In genomic region chr7:144835166-144835611, GRCh38 we compare ENCODE assay signal across 7 cellular contexts. TPM values are rescaled to one million over a fixed set of nuclear protein-coding genes. Genes with fewer than 3 reads are reported as not detected.
DNase-seq lines count a peak whose midpoint lies in the region; ATAC-seq, FAIRE-seq and TF ChIP-seq lines count a peak whose summit lies in the region.

No MANE protein-coding gene starts in this region.

- peak overlapping the region; percentile 99 for H2AFZ ChIP-seq in KMS-11 (ENCODE audit: low read depth)
- peak overlapping the region; percentile 89 for H2AFZ ChIP-seq in SK-N-SH (ENCODE audit: low read depth)

- no peak for TF ChIP-seq RAD21 in SK-N-SH (IDR thresholded peaks at IDR 0.05; ENCODE audit: low read length)

- H3K9me3 Mint-ChIP-seq in immature natural killer cell = peaks cover 0 to 11% (median 4%) of the 10 kb centered on the region in 6 donors

- POLR2A ChIA-PET in SK-N-SH (lab: Yijun Ruan, JAX) = no interaction called here

- H3K9me3 ChIP-seq in SK-N-SH = no peaks in the 10 kb centered on the region

- peak; percentile 26 for ATAC-seq in GM21786 (IDR thresholded peaks at IDR 0.05; ENCODE audit: unreplicated experiment)

- 2% methylated on average over 24 of the region's 24 CpGs for WGBS in SK-N-SH (ENCODE audit: low lambda C conversion rate)

- peaks cover 32 to 48% of the 10 kb centered on the region in 2 donors for H3K4me1 Mint-ChIP-seq in immature natural killer cell

- H3K4me2 ChIP-seq in KMS-11 (peak overlapping the region; percentile 79), SK-N-SH (peak overlapping the region; percentile 88)

- DNase-seq in SK-N-SH = peak; percentile 65
- DNase-seq in bronchial epithelial cell (ENCODE audit: low read depth) = peak; percentile 42
- no peak for DNase-seq in immature natural killer cell

- H3K27me3 Mint-ChIP-seq in immature natural killer cell (ENCODE audit: low read depth in 3 of 3) = peaks cover 4 to 7% (median 5%) of the 10 kb centered on the region in 3 donors

- H4K20me1 ChIP-seq in KMS-11 (ENCODE audit: insufficient read depth) = no peaks in the 10 kb centered on the region
- no peaks in the 10 kb centered on the region for H4K20me1 ChIP-seq in SK-N-SH (ENCODE audit: insufficient read depth)

- H3K4me1 ChIP-seq in KMS-11 (ENCODE audit: low read depth, poor library complexity, severe bottlenecking) (peaks cover 19% of the 10 kb centered on the region), SK-N-SH (ENCODE audit: control insufficient read depth in 1 of 2, insufficient read depth in 2 of 2, low read depth in 1 of 2, low read length in 1 of 2) (peaks cover 5 to 8% of the 10 kb centered on the region in 2 experiments; a peak in 2 of 4 replicates)

- CTCF ChIA-PET in SK-N-SH (lab: Yijun Ruan, JAX) = interaction anchor here (1.4 kb wide), 1 partner anchor 29 kb away, joined by 3 read pairs; no protein-coding TSS in a partner anchor

- H3K4me3 ChIP-seq in GM08714 (ENCODE audit: low read length) (peak overlapping the region; percentile 87), KMS-11 (IDR thresholded peaks at IDR 0.05; ENCODE audit: insufficient read depth, low read depth, low read length) (no peak overlapping the region), SK-N-SH (ENCODE audit: low read depth in 2 of 2, low read length in 1 of 2) (peak overlapping the region; percentile 72 to 73), bronchial epithelial cell (ENCODE audit: low read depth, low read length) (peak overlapping the region; percentile 49), skin epidermis (peak overlapping the region; percentile 63 to 96 (median 78))

- H3K9ac ChIP-seq in KMS-11 = peak overlapping the region; percentile 63
- H3K9ac ChIP-seq in SK-N-SH = peak overlapping the region; percentile 80

- peak overlapping the region; percentile 68 for H3K27ac ChIP-seq in KMS-11
- H3K27ac ChIP-seq in SK-N-SH (ENCODE audit: low read depth in 2 of 2, low read length in 1 of 2) = peak overlapping the region; percentile 58 to 61
- H3K27ac ChIP-seq in skin epidermis = peak overlapping the region; percentile 78 to 99 (median 93)

- no peak for FAIRE-seq in bronchial epithelial cell (lab: Jason Lieb, UNC)

- H3K79me2 ChIP-seq in KMS-11 (ENCODE audit: insufficient read depth, low read depth) = no peaks in the 10 kb centered on the region
- no peaks in the 10 kb centered on the region for H3K79me2 ChIP-seq in SK-N-SH (ENCODE audit: insufficient read depth)

- H3K9me2 ChIP-seq in SK-N-SH = no peaks in the 10 kb centered on the region

- peak overlapping the region; percentile 89 to 99 (median 97) for H3K4me3 Mint-ChIP-seq in immature natural killer cell

- H3K27ac Mint-ChIP-seq in immature natural killer cell = peak overlapping the region; percentile 94 to 99 (median 98)

- H3F3A ChIP-seq in SK-N-SH (replicated peaks; ENCODE audit: insufficient read depth) = peaks cover 31% of the 10 kb centered on the region

- H3K36me3 Mint-ChIP-seq in immature natural killer cell = peaks cover 4 to 13% (median 10%) of the 10 kb centered on the region in 3 donors

- no peaks in the 10 kb centered on the region for H3K36me3 ChIP-seq in KMS-11 (ENCODE audit: insufficient read depth)
- H3K36me3 ChIP-seq in SK-N-SH (replicated peaks in 1 of 2; ENCODE audit: control insufficient read depth in 1 of 2, insufficient read depth in 2 of 2, low read length in 1 of 2) = no peaks in the 10 kb centered on the region
- H3K36me3 ChIP-seq in bronchial epithelial cell (ENCODE audit: control insufficient read depth, insufficient read depth, low read length) = no peaks in the 10 kb centered on the region

- no peak for TF ChIP-seq CTCF in KMS-11 (conservative IDR thresholded peaks at IDR 0.05; ENCODE audit: low read depth, low read length)
- TF ChIP-seq CTCF in SK-N-SH (IDR thresholded peaks at IDR 0.05) = no peak
- no peak for TF ChIP-seq CTCF in bronchial epithelial cell (IDR thresholded peaks at IDR 0.05; ENCODE audit: insufficient read depth, low read length, severe bottlenecking)

- TF ChIP-seq EP300 in SK-N-SH (IDR thresholded peaks at IDR 0.05; ENCODE audit: borderline replicate concordance in 1 of 2, low read depth in 1 of 2, low read length in 1 of 2) = no peak

- no peaks in the 10 kb centered on the region for H3K27me3 ChIP-seq in KMS-11 (ENCODE audit: insufficient read depth, low read depth)
- H3K27me3 ChIP-seq in SK-N-SH (ENCODE audit: insufficient read depth) = no peaks in the 10 kb centered on the region
- H3K27me3 ChIP-seq in bronchial epithelial cell (ENCODE audit: control insufficient read depth, insufficient read depth, low read length) = no peaks in the 10 kb centered on the region

TF ChIP-seq in SK-N-SH, 30 proteins besides CTCF, POLR2A, EP300 and RAD21:
- 0 out of 2 replicates have a peak, but pooled peaks have one; percentile 8 for TF ChIP-seq YY1 (IDR thresholded peaks at IDR 0.05; ENCODE audit: low read depth)
- no peak for TF ChIP-seq POLR2AphosphoS5 (IDR thresholded peaks at IDR 0.05; ENCODE audit: low read depth, low read length)
- no peak; the same call in none of the 2 replicates for TF ChIP-seq MAX (IDR thresholded peaks at IDR 0.05; ENCODE audit: low read depth)

RNA-seq across cellular contexts. Expression of gene TPK1, which starts 0.7 kb away (rescaled TPM):
- polyA plus RNA-seq in SK-N-SH (2012; rRNA removed) = 3.0 and 3.3 TPM in 2 replicates
- polyA plus RNA-seq in SK-N-SH (2012; cell fraction: cytosol; rRNA removed) = 3.1 and 4.4 TPM in 2 replicates
- polyA plus RNA-seq in SK-N-SH (2012; cell fraction: nucleus; rRNA removed) = 3.0 TPM in 2 replicates
- 2.4 and 3.1 TPM in 2 replicates for total RNA-seq in bronchial epithelial cell
- 10 to 100 TPM; 15.8 to 18.2 (median 16.7) TPM for polyA plus RNA-seq in immature natural killer cell

Comparison
In these comparisons a context has a peak if more than half of its experiments do, and no peak if none do; other contexts are left out.
1. DNase-seq: peak in SK-N-SH (single experiment) and bronchial epithelial cell (single experiment); none in immature natural killer cell (0 of 3).
2. Peak in every context shown above with its lines, with median percentiles within 50 percentile points of each other: H3K27ac ChIP-seq.